In the genomic region with DNA sequence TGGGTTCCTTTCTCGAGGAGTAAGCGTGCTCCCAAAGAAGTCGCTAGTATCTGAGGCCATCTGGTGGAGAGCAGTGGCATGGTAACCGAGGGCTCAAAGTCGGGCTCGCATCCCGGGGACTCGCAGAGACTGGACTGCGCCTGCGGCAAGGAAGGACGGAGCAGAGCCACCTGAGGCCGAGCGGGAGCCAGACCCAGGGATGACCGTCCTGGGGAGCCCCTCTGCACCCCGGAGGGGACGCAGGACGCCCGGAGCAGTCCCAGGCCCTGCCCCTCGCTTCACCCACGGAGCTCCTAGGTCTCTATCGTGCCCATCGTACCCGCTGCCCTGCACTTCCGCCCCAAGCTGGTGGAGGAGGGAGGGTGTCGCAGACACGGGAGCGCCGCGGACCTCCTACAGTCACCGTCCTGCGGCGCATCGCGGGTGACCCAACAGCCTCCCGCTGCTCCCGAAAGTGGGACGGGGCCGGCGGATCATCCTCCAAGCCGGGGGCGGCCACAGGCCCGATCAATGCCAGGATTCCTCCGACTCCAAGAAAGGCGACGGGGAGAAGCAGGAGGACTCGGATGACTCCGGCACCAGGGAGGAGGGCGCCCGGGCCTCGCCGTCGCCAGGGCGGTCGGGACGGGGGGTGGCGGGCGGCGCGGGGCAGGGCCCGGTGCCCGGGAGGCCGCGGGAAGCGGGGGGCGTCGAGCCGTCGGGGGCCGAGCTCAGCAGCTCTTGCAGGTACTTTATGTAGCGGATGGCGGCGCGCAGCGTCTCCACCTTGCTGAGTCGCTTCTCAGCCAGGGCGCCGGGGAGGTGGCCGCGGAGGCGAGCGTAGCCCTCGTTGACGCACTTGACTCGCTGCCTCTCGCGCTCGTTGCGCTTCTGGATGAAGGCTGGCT, we compare ENCODE assay signal across 8 cellular contexts. TPM values are rescaled to one million over a fixed set of nuclear protein-coding genes. Genes with fewer than 3 reads are reported as not detected.
DNase-seq lines count a peak whose midpoint lies in the region; ATAC-seq, FAIRE-seq and TF ChIP-seq lines count a peak whose summit lies in the region.

No MANE protein-coding gene starts in this region.

- intact Hi-C loops in CD4-positive, alpha-beta T cell (cut with DNase I, micrococcal nuclease) = loop anchor here (1.0 to 10.0 kb wide), 5 partner anchors 29 to 447 kb away; partner anchors contain the start of genes DDX59 (in 1 of the 2) and KIF21B (in 1 of the 2)

- POLR2A ChIA-PET in CD4-positive, alpha-beta T cell (lab: Charles Lee) = interaction anchor here (0.6 to 2.1 kb wide), 9 partner anchors 12 to 392 kb away, joined by 3 to 8 read pairs (median 4); partner anchors contain the start of genes ASCL5, CSRP1, KIF21B and TMEM9

- FAIRE-seq in endometrium (lab: Jason Lieb, UNC) = peak; percentile 59

- no peaks in the 10 kb centered on the region for H3K36me3 ChIP-seq in mesodermal cell (ENCODE audit: control insufficient read depth, insufficient read depth, low read length)

- peak; percentile 87 for ATAC-seq in CD4-positive, alpha-beta T cell (ENCODE audit: poor library complexity)
- peak; percentile 81 for ATAC-seq in GM19467 (IDR thresholded peaks at IDR 0.05; ENCODE audit: unreplicated experiment)

- peak; percentile 45 to 70 (median 62) for DNase-seq in CD4-positive, alpha-beta T cell
- DNase-seq in HT1080 (ENCODE audit: low read depth) (peak; percentile 87), NOMO-1 treated with DMSO at 0.1 percent for 48 hours (lab: John Stamatoyannopoulos, UW; ENCODE audit: unreplicated experiment) (peak; percentile 84)
- peak; percentile 27 for DNase-seq in activated CD8-positive, alpha-beta memory T cell treated with anti-CD3 and anti-CD28 coated beads, Interleukin-2, amount 50 U/mL, for 1 hour (ENCODE audit: extremely low read depth)
- DNase-seq in stimulated activated CD8-positive, alpha-beta memory T cell treated with anti-CD3 and anti-CD28 coated beads, Interleukin-15, amount 100 ng/mL, for 1 hour (ENCODE audit: low read depth) = peak; percentile 44

- peak; percentile 77 for TF ChIP-seq CTCF in CD4-positive, alpha-beta T cell (IDR thresholded peaks at IDR 0.05)

- peak overlapping the region; percentile 32 for H3K27ac ChIP-seq in CD4-positive, alpha-beta T cell (ENCODE audit: low read depth, low read length)
- H3K27ac ChIP-seq in mesodermal cell (ENCODE audit: low read depth, low read length, severe bottlenecking) = no peak overlapping the region

- CTCF ChIA-PET in CD4-positive, alpha-beta T cell (lab: Charles Lee) = interaction anchor here (1.0 to 3.1 kb wide), 8 partner anchors 28 to 142 kb away, joined by 3 to 13 read pairs (median 5); partner anchors contain the start of gene TMEM9

- 1 to 3% methylated on average over 49 to 80 of the region's 88 CpGs for WGBS in mesodermal cell (ENCODE audit: insufficient coverage in 2 of 2), 2 experiments

- no peaks in the 10 kb centered on the region for H3K27me3 ChIP-seq in CD4-positive, alpha-beta T cell (ENCODE audit: control insufficient read depth, insufficient read depth, low read length)

- peak overlapping the region; percentile 44 for H3K4me3 ChIP-seq in mesodermal cell (ENCODE audit: extremely low read depth, insufficient read depth, low read length, poor library complexity, severe bottlenecking)

- H3K27ac Mint-ChIP-seq in CD4-positive, alpha-beta T cell = peak overlapping the region; percentile 76

- H3K36me3 Mint-ChIP-seq in CD4-positive, alpha-beta T cell (ENCODE audit: low read depth) = no peaks in the 10 kb centered on the region

- H3K9me3 ChIP-seq in CD4-positive, alpha-beta T cell (ENCODE audit: control insufficient read depth, low read length) = no peaks in the 10 kb centered on the region
- H3K9me3 ChIP-seq in mesodermal cell (ENCODE audit: control insufficient read depth, low read length) = no peaks in the 10 kb centered on the region

- H3K4me1 Mint-ChIP-seq in CD4-positive, alpha-beta T cell (ENCODE audit: low read depth) = peaks cover 30% of the 10 kb centered on the region

- H3K27me3 Mint-ChIP-seq in CD4-positive, alpha-beta T cell = no peaks in the 10 kb centered on the region

- H3K4me1 ChIP-seq in mesodermal cell (ENCODE audit: control insufficient read depth, insufficient read depth, low read length, poor library complexity, severe bottlenecking) = peaks cover 3% of the 10 kb centered on the region

- H3K9me3 Mint-ChIP-seq in CD4-positive, alpha-beta T cell = no peaks in the 10 kb centered on the region

- peak overlapping the region; percentile 95 for H3K4me3 Mint-ChIP-seq in CD4-positive, alpha-beta T cell

RNA-seq across cellular contexts. Expression of gene CACNA1S, which starts 2.3 kb away (rescaled TPM):
- not detected for total RNA-seq in CD4-positive, alpha-beta T cell
- total RNA-seq in HT1080 (2014; rRNA removed; shearing (Covaris generic)) = not detected in 2 replicates
- not detected in 2 replicates for polyA plus RNA-seq in HT1080 (2015; cell fraction: cytosol; rRNA removed)
- polyA plus RNA-seq in HT1080 (2015; cell fraction: nucleus; rRNA removed) = not detected in 2 replicates
- polyA plus RNA-seq in mesodermal cell (2013, experiment 1 of 2) = not detected
- polyA plus RNA-seq in mesodermal cell (2013, experiment 2 of 2) = not detected

RNA-seq across cellular contexts. Expression of gene ASCL5, which starts 12.5 kb away (rescaled TPM):
- under 1 TPM; 0.49 to 0.50 TPM for total RNA-seq in CD4-positive, alpha-beta T cell
- not detected in 2 replicates for total RNA-seq in HT1080 (2014; rRNA removed; shearing (Covaris generic))
- polyA plus RNA-seq in HT1080 (2015; cell fraction: cytosol; rRNA removed) = not detected in 2 replicates
- not detected in 2 replicates for polyA plus RNA-seq in HT1080 (2015; cell fraction: nucleus; rRNA removed)
- polyA plus RNA-seq in mesodermal cell (2013, experiment 1 of 2) = not detected
- polyA plus RNA-seq in mesodermal cell (2013, experiment 2 of 2) = not detected

RNA-seq across cellular contexts. Expression of gene TMEM9, which starts 39.8 kb away (rescaled TPM):
- total RNA-seq in CD4-positive, alpha-beta T cell = 10 to 100 TPM; 15.7 to 16.5 TPM
- 61.7 and 76.5 TPM in 2 replicates for total RNA-seq in HT1080 (2014; rRNA removed; shearing (Covaris generic))
- 59.5 and 68.3 TPM in 2 replicates for polyA plus RNA-seq in HT1080 (2015; cell fraction: cytosol; rRNA removed)
- polyA plus RNA-seq in HT1080 (2015; cell fraction: nucleus; rRNA removed) = 41.0 and 45.0 TPM in 2 replicates
- 134 TPM for polyA plus RNA-seq in mesodermal cell (2013, experiment 1 of 2)
- 118 TPM for polyA plus RNA-seq in mesodermal cell (2013, experiment 2 of 2)

Comparison
In these comparisons a context has a peak if more than half of its experiments do, and no peak if none do; other contexts are left out.
1. DNase-seq: peak in every context shown above with its lines; median percentile 87 in HT1080; 84 in NOMO-1 treated with DMSO at 0.1 percent for 48 hours; 62 in CD4-positive, alpha-beta T cell; 44 in stimulated activated CD8-positive, alpha-beta memory T cell treated with anti-CD3 and anti-CD28 coated beads, Interleukin-15, amount 100 ng/mL, for 1 hour; 27 in activated CD8-positive, alpha-beta memory T cell treated with anti-CD3 and anti-CD28 coated beads, Interleukin-2, amount 50 U/mL, for 1 hour.